ENCODE assay signal across 9 cellular contexts in genomic region chr6:41730531-41731436, GRCh38. TPM values are rescaled to one million over a fixed set of nuclear protein-coding genes. Genes with fewer than 3 reads are reported as not detected.
DNase-seq lines count a peak whose midpoint lies in the region; TF ChIP-seq lines count a peak whose summit lies in the region.
"Had no signal": no experiment of that assay in that cellular context is flagged by ENCODE, and none has a peak within 500 bp of the region (broad histone marks: within the 10 kb centered on the region; RNA-seq: fewer than 3 reads in every experiment).

No MANE protein-coding gene starts in this region.

- H4K5ac ChIP-seq in H9 (ENCODE audit: insufficient read length, low read depth, low read length): no peak overlapping the region

- H3K9me3 ChIP-seq in Karpas-422 (ENCODE audit: low read length): no peaks in the 10 kb centered on the region
- no peaks in the 10 kb centered on the region for H3K9me3 ChIP-seq in parathyroid adenoma (ENCODE audit: control insufficient read depth, low read length)
- H3K9me3 ChIP-seq in H9 (ENCODE audit: control insufficient read depth, low read depth, low read length): no peaks in the 10 kb centered on the region
- no peaks in the 10 kb centered on the region for H3K9me3 ChIP-seq in HAP-1

- no peak overlapping the region for H2BK12ac ChIP-seq in H9 (ENCODE audit: insufficient read length, low read depth, low read length)

- peak overlapping the region; percentile 76 for H3K4me2 ChIP-seq in Karpas-422 (ENCODE audit: low read depth, low read length, poor library complexity, severe bottlenecking)
- H3K4me2 ChIP-seq in parathyroid adenoma (ENCODE audit: low read length): peak overlapping the region; percentile 46
- H3K4me2 ChIP-seq in H9 (ENCODE audit: insufficient read depth, insufficient read length, low read length): no peak overlapping the region

- H3K27me3 ChIP-seq in Karpas-422 (ENCODE audit: low read length) (no peaks in the 10 kb centered on the region), parathyroid adenoma (ENCODE audit: control insufficient read depth, insufficient read depth, low read length) (no peaks in the 10 kb centered on the region), H9 (ENCODE audit: insufficient read depth, low read length) (no peaks in the 10 kb centered on the region), HAP-1 (ENCODE audit: low read depth) (no peaks in the 10 kb centered on the region)

- H3K18ac ChIP-seq in H9 (ENCODE audit: insufficient read length, low read depth, low read length): no peak overlapping the region

- H3K9ac ChIP-seq in Karpas-422 (ENCODE audit: low read length): peak overlapping the region; percentile 89
- H3K9ac ChIP-seq in parathyroid adenoma: no peak overlapping the region
- H3K9ac ChIP-seq in H9 (ENCODE audit: extremely low read depth, insufficient read length, low read length): no peak overlapping the region

- peaks cover 32% of the 10 kb centered on the region for H3K27me3 Mint-ChIP-seq in H9 (ENCODE audit: low read depth)

- no peaks in the 10 kb centered on the region for H3K79me1 ChIP-seq in H9 (ENCODE audit: insufficient read depth, low read depth, low read length, poor library complexity, severe bottlenecking)

- TF ChIP-seq CTCF in parathyroid adenoma (IDR thresholded peaks at IDR 0.05) (no peak), H9 (conservative IDR thresholded peaks at IDR 0.05) (no peak)

- H2AFZ ChIP-seq in Karpas-422 (ENCODE audit: low read length) (no peak overlapping the region), parathyroid adenoma (no peak overlapping the region), H9 (ENCODE audit: low read length) (no peak overlapping the region)

- no peak overlapping the region for H3K4me3 Mint-ChIP-seq in H9

- H2BK15ac ChIP-seq in H9 (ENCODE audit: low read depth, low read length): no peak overlapping the region

- peaks cover 12% of the 10 kb centered on the region for H3K23me2 ChIP-seq in H9 (ENCODE audit: insufficient read length, low read depth, low read length, poor library complexity, severe bottlenecking)

- peaks cover 73% of the 10 kb centered on the region for H3K79me2 ChIP-seq in Karpas-422 (ENCODE audit: low read length)
- peaks cover 62% of the 10 kb centered on the region for H3K79me2 ChIP-seq in parathyroid adenoma
- no peaks in the 10 kb centered on the region for H3K79me2 ChIP-seq in H9 (ENCODE audit: insufficient read depth, low read length)

- H3K36me3 Mint-ChIP-seq in H9 (ENCODE audit: insufficient read depth in 1 of 3, low read depth in 3 of 3): no peaks in the 10 kb centered on the region

- H2AK5ac ChIP-seq in H9 (ENCODE audit: insufficient read length, low read length): no peak overlapping the region

- no peak overlapping the region for H3K4ac ChIP-seq in H9 (ENCODE audit: low read depth, low read length)

- H4K8ac ChIP-seq in H9 (replicated peaks; ENCODE audit: insufficient read length, low read depth, low read length): no peak overlapping the region

- no peak overlapping the region for H2BK5ac ChIP-seq in H9 (ENCODE audit: insufficient read length, low read length)

- H3K4me3 ChIP-seq in Karpas-422 (ENCODE audit: low read length): peak overlapping the region; percentile 73
- H3K4me3 ChIP-seq in parathyroid adenoma (ENCODE audit: low read depth, low read length): no peak overlapping the region
- H3K4me3 ChIP-seq in HAP-1: no peak overlapping the region

- H4K20me1 ChIP-seq in Karpas-422 (ENCODE audit: insufficient read depth, low read depth, low read length) (no peaks in the 10 kb centered on the region), H9 (ENCODE audit: control insufficient read depth, insufficient read depth, insufficient read length) (no peaks in the 10 kb centered on the region)

- H3K23ac ChIP-seq in H9 (ENCODE audit: insufficient read length, low read depth, low read length): no peak overlapping the region

- peak overlapping the region; percentile 99 for H3K27ac ChIP-seq in Karpas-422 (ENCODE audit: low read length)
- H3K27ac ChIP-seq in caudate nucleus (ENCODE audit: low read depth, low read length): peak overlapping the region; percentile 99
- H3K27ac ChIP-seq in parathyroid adenoma: no peak overlapping the region
- no peak overlapping the region for H3K27ac ChIP-seq in H9 (ENCODE audit: insufficient read length, low read depth, low read length)

- H2BK120ac ChIP-seq in H9 (ENCODE audit: low read depth, low read length, poor library complexity, severe bottlenecking): no peak overlapping the region

- no peak overlapping the region for H3K14ac ChIP-seq in H9 (ENCODE audit: insufficient read depth, low read length)

- no CpG with 5 or more reads among the region's 9 CpGs for WGBS in H9 (ENCODE audit: extremely low coverage, insufficient read length, low lambda C conversion rate)

- H3K9me2 ChIP-seq in Karpas-422 (replicated peaks; ENCODE audit: insufficient read depth, low read length): no peaks in the 10 kb centered on the region

- peaks cover 82% of the 10 kb centered on the region for H3K4me1 ChIP-seq in Karpas-422 (ENCODE audit: low read length)
- H3K4me1 ChIP-seq in parathyroid adenoma: peaks cover 24% of the 10 kb centered on the region
- peaks cover 11% of the 10 kb centered on the region; the same call in 1 of the 2 replicates for H3K4me1 ChIP-seq in H9 (ENCODE audit: insufficient read depth, low read length)
- H3K4me1 ChIP-seq in HAP-1: peaks cover 3% of the 10 kb centered on the region

- no peak overlapping the region for H4K91ac ChIP-seq in H9 (ENCODE audit: insufficient read length, low read depth, low read length)

- no peak overlapping the region for H3T11ph ChIP-seq in H9 (ENCODE audit: low read length)

- H3K36me3 ChIP-seq in Karpas-422 (ENCODE audit: insufficient read depth, low read length): no peaks in the 10 kb centered on the region
- no peaks in the 10 kb centered on the region for H3K36me3 ChIP-seq in parathyroid adenoma (ENCODE audit: control insufficient read depth, insufficient read depth, low read length)
- H3K36me3 ChIP-seq in HAP-1 (replicated peaks): no peaks in the 10 kb centered on the region; the same call in 1 of the 2 replicates

- in situ Hi-C loops in HAP-1 (cut with MboI; ENCODE audit: low sequenced_read_pairs): no loop called here

- H3K27ac Mint-ChIP-seq in H9: no peak overlapping the region

- DNase-seq in EL: peak; percentile 66
- peak; percentile 62 for DNase-seq in Karpas-422
- DNase-seq in caudate nucleus (lab: John Stamatoyannopoulos, UW): peak in 1 of 61 donors; percentile 19
- DNase-seq in Kasumi-1 (lab: John Stamatoyannopoulos, UW): no peak
- no peak for DNase-seq in H9
- no peak for DNase-seq in HAP-1 (ENCODE audit: low spot score in 2 of 2)
- no peak for DNase-seq in DMS114 treated with DMSO at 0.1 percent for 48 hours (lab: John Stamatoyannopoulos, UW; ENCODE audit: unreplicated experiment)
- DNase-seq: NCI-H2107 had no signal

- H3K4me1 Mint-ChIP-seq in H9: peaks cover 44 to 48% of the 10 kb centered on the region in 2 experiments

- no peak overlapping the region for H3K56ac ChIP-seq in H9 (ENCODE audit: insufficient read length, low read depth, low read length)

- H2BK20ac ChIP-seq in H9 (ENCODE audit: low read depth, low read length, poor library complexity, severe bottlenecking): no peak overlapping the region

- no peaks in the 10 kb centered on the region for H3K9me3 Mint-ChIP-seq in H9

RNA-seq across cellular contexts. Expression of gene TFEB, which starts 4.6 kb away (rescaled TPM):
- 72.3 and 117 TPM in 2 replicates for total RNA-seq in Karpas-422 (2014; rRNA removed; shearing (Covaris generic); ENCODE audit: low replicate concordance)
- total RNA-seq in H9 (2021): 1.2 and 2.4 TPM in 2 replicates

RNA-seq across cellular contexts. Expression of gene PGC, which starts 16.4 kb away (rescaled TPM):
- not detected in 2 replicates for total RNA-seq in Karpas-422 (2014; rRNA removed; shearing (Covaris generic); ENCODE audit: low replicate concordance)
- not detected in 2 replicates for total RNA-seq in H9 (2021)

RNA-seq across cellular contexts. Expression of gene FRS3, which starts 48.9 kb away (rescaled TPM):
- total RNA-seq in Karpas-422 (2014; rRNA removed; shearing (Covaris generic); ENCODE audit: low replicate concordance): 4.8 and 9.5 TPM in 2 replicates
- 4.6 and 4.8 TPM in 2 replicates for total RNA-seq in H9 (2021)

RNA-seq across cellular contexts. Expression of gene PRICKLE4, which starts 49.8 kb away (rescaled TPM):
- 0.41 and 2.8 TPM in 2 replicates for total RNA-seq in Karpas-422 (2014; rRNA removed; shearing (Covaris generic); ENCODE audit: low replicate concordance)
- total RNA-seq in H9 (2021): 0.68 and 0.70 TPM in 2 replicates

RNA-seq across cellular contexts. Expression of gene TOMM6, which starts 56.7 kb away (rescaled TPM):
- total RNA-seq in Karpas-422 (2014; rRNA removed; shearing (Covaris generic); ENCODE audit: low replicate concordance): 119 and 229 TPM in 2 replicates
- total RNA-seq in H9 (2021): 237 and 239 TPM in 2 replicates

Comparison
In these comparisons a context has a peak if more than half of its experiments do, and no peak if none do; other contexts are left out.
1. DNase-seq: peak in EL (single experiment) and Karpas-422 (single experiment); none in Kasumi-1 (0 of 2), H9 (single experiment), HAP-1 (0 of 2) and DMS114 treated with DMSO at 0.1 percent for 48 hours (single experiment).
2. H3K27ac ChIP-seq: peak in Karpas-422 (single experiment) and caudate nucleus (single experiment); none in parathyroid adenoma (single experiment) and H9 (single experiment).
3. RNA of gene TFEB, which starts 4.6 kb away (total RNA-seq): 72.3 to 117 TPM in Karpas-422; 1.2 to 2.4 TPM in H9; every median in the first group is over 10 times any median in the second.